ENCODE assay signal across 1 cellular context in the genomic region with DNA sequence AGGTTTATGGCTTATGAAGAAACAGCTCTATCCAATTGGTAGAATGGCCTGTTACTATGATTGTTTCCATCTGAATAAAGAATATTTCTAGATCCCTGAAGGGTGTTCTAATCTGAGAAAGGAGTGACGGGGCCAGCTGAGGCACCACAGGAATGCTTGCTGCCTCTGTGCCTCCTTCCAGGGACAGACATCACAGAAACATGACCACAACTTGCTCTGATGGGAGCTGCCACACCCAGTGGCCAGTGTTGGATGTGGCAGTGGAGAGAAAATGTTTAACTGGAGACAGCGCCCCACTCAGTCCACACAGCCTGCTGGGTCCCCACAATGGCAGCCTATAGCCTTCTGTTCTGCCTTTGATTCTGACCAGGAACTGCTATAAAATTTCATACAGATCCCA.
TF ChIP-seq lines count a peak whose summit lies in the region.

No MANE protein-coding gene starts in this region.

TF ChIP-seq in HepG2, 621 proteins besides CTCF, POLR2A, EP300 and RAD21:
- TF ChIP-seq ZSCAN22 (CRISPR knock-in tag; IDR thresholded peaks at IDR 0.05) (no peak), KDM3A (CRISPR knock-in tag; IDR thresholded peaks at IDR 0.05; ENCODE audit: low read depth) (no peak), ZNF749 (CRISPR knock-in tag; IDR thresholded peaks at IDR 0.05; ENCODE audit: borderline replicate concordance) (no peak), ZNF253 (CRISPR knock-in tag; IDR thresholded peaks at IDR 0.05; ENCODE audit: borderline replicate concordance) (no peak), ZNF678 (CRISPR knock-in tag; IDR thresholded peaks at IDR 0.05) (no peak), NBN (conservative IDR thresholded peaks at IDR 0.05) (no peak), ZNF7 (CRISPR knock-in tag; IDR thresholded peaks at IDR 0.05) (no peak), SIX1 (CRISPR knock-in tag; IDR thresholded peaks at IDR 0.05; ENCODE audit: borderline replicate concordance) (no peak), ZNF589 (CRISPR knock-in tag; conservative IDR thresholded peaks at IDR 0.05) (no peak), THAP11 (CRISPR knock-in tag; IDR thresholded peaks at IDR 0.05) (no peak), ZBTB3 (CRISPR knock-in tag; IDR thresholded peaks at IDR 0.05; ENCODE audit: borderline replicate concordance, low read depth) (no peak), PHF5A (CRISPR knock-in tag; IDR thresholded peaks at IDR 0.05; ENCODE audit: low read depth, unreplicated experiment) (no peak), ZNF724P (CRISPR knock-in tag; IDR thresholded peaks at IDR 0.05; ENCODE audit: borderline replicate concordance) (no peak), SRY (CRISPR knock-in tag; IDR thresholded peaks at IDR 0.05) (no peak), HDAC6 (IDR thresholded peaks at IDR 0.05; ENCODE audit: low read depth, low read length) (no peak), ZNF124 (CRISPR knock-in tag; IDR thresholded peaks at IDR 0.05) (no peak)
- TF ChIP-seq, protein P1, sequence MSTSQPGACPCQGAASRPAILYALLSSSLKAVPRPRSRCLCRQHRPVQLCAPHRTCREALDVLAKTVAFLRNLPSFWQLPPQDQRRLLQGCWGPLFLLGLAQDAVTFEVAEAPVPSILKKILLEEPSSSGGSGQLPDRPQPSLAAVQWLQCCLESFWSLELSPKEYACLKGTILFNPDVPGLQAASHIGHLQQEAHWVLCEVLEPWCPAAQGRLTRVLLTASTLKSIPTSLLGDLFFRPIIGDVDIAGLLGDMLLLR (CRISPR knock-in tag; IDR thresholded peaks at IDR 0.05) = no peak
- TF ChIP-seq, protein P2, sequence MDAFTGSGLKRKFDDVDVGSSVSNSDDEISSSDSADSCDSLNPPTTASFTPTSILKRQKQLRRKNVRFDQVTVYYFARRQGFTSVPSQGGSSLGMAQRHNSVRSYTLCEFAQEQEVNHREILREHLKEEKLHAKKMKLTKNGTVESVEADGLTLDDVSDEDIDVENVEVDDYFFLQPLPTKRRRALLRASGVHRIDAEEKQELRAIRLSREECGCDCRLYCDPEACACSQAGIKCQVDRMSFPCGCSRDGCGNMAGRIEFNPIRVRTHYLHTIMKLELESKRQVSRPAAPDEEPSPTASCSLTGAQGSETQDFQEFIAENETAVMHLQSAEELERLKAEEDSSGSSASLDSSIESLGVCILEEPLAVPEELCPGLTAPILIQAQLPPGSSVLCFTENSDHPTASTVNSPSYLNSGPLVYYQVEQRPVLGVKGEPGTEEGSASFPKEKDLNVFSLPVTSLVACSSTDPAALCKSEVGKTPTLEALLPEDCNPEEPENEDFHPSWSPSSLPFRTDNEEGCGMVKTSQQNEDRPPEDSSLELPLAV (CRISPR knock-in tag; conservative IDR thresholded peaks at IDR 0.05; ENCODE audit: low read depth) = no peak
- TF ChIP-seq, protein P3, sequence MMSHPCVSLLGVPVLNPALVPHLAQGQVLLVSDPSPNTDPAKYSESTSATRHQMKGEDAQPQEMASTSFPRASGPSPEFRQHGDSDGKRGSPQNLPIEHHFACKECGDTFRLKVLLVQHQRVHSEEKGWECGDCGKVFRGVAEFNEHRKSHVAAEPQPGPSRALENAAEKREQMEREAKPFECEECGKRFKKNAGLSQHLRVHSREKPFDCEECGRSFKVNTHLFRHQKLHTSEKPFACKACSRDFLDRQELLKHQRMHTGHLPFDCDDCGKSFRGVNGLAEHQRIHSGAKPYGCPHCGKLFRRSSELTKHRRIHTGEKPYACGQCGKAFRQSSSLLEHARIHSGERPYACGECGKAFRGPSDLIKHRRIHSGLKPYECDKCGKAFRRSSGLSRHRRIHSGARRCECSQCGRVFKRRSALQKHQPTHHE (CRISPR knock-in tag; IDR thresholded peaks at IDR 0.05; ENCODE audit: borderline replicate concordance) = no peak
- TF ChIP-seq, protein P4, sequence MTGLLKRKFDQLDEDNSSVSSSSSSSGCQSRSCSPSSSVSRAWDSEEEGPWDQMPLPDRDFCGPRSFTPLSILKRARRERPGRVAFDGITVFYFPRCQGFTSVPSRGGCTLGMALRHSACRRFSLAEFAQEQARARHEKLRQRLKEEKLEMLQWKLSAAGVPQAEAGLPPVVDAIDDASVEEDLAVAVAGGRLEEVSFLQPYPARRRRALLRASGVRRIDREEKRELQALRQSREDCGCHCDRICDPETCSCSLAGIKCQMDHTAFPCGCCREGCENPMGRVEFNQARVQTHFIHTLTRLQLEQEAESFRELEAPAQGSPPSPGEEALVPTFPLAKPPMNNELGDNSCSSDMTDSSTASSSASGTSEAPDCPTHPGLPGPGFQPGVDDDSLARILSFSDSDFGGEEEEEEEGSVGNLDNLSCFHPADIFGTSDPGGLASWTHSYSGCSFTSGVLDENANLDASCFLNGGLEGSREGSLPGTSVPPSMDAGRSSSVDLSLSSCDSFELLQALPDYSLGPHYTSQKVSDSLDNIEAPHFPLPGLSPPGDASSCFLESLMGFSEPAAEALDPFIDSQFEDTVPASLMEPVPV (CRISPR knock-in tag; IDR thresholded peaks at IDR 0.05) = no peak
